In the genomic region with DNA sequence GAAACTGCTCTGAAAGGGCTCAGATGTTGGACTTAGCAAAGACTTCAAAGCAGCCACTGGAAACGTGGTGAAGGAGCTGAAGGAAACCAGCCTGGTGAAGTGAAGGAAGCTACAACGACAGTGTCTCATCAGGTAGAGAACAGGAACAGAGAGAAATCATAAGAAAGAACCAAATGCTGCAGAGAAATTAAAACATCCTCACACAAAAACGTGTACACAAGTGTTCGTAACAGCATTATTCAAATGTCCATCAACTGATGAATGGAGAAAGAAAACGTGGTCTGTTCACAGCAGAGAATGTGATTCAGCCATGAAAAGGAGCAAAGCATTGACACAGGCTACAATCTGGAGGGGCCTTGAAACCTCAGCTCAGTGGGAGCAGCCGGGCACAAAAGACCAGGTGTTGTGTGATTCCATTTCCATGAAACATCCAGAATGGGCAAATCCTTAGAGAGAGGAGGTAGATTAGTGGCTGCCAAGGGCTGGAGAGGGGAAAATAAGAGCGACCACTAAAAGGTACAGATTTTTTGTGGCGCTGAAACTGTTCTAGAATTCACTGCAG, we compare ENCODE assay signal across 28 cellular contexts. TPM values are rescaled to one million over a fixed set of nuclear protein-coding genes. Genes with fewer than 3 reads are reported as not detected.
"Had no signal": no experiment of that assay in that cellular context is flagged by ENCODE, and none has a peak within 500 bp of the region (broad histone marks: within the 10 kb centered on the region; RNA-seq: fewer than 3 reads in every experiment).

No MANE protein-coding gene starts in this region.

- H3K4me3 ChIP-seq: body of pancreas, esophagus squamous epithelium, gastroesophageal sphincter, lower lobe of right lung, mucosa of descending colon, ovary, prostate gland, spleen, thoracic aorta, upper lobe of left lung had no signal

- H3K27ac Mint-ChIP-seq: activated CD4-positive, alpha-beta T cell treated with anti-CD3 and anti-CD28 coated beads, Interleukin-2, amount 10 ng/mL, durations not matched to agents 7 days and 5 days; activated CD8-positive, alpha-beta memory T cell treated with anti-CD3 and anti-CD28 coated beads, Interleukin-2, amount 10 ng/mL, durations not matched to agents 7 days and 5 days; activated CD8-positive, alpha-beta T cell treated with anti-CD3 and anti-CD28 coated beads for 36 hours; activated naive CD8-positive, alpha-beta T cell treated with anti-CD3 and anti-CD28 coated beads, Interleukin-2, amount 50 U/mL, for 24 hours; activated T-helper 1 cell treated with anti-CD3 and anti-CD28 coated beads, Interleukin-12 subunit alpha, Interleukin-12 subunit beta, Interleukin-2, Interleukin-4 antibody, amounts not matched to agents 30 ng/mL and 10 ng/mL and 1 ng/mL, durations not matched to agents 14 hours and 24 hours and 36 hours had no signal

- H3K9me3 ChIP-seq: body of pancreas, esophagus squamous epithelium, gastroesophageal sphincter, lower lobe of right lung, mucosa of descending colon, ovary, prostate gland, thoracic aorta, upper lobe of left lung had no signal

- H3K36me3 ChIP-seq: ovary had no signal

- H3K4me3 Mint-ChIP-seq: activated CD4-positive, alpha-beta T cell treated with anti-CD3 and anti-CD28 coated beads, Interleukin-2, amount 10 ng/mL, durations not matched to agents 7 days and 5 days; activated CD8-positive, alpha-beta memory T cell treated with anti-CD3 and anti-CD28 coated beads, Interleukin-2, amount 10 ng/mL, durations not matched to agents 7 days and 5 days; activated CD8-positive, alpha-beta T cell treated with anti-CD3 and anti-CD28 coated beads for 36 hours; activated naive CD8-positive, alpha-beta T cell treated with anti-CD3 and anti-CD28 coated beads, Interleukin-2, amount 50 U/mL, for 24 hours; activated T-helper 1 cell treated with anti-CD3 and anti-CD28 coated beads, Interleukin-12 subunit alpha, Interleukin-12 subunit beta, Interleukin-2, Interleukin-4 antibody, amounts not matched to agents 30 ng/mL and 10 ng/mL and 1 ng/mL, durations not matched to agents 14 hours and 24 hours and 36 hours had no signal

- H3K27me3 ChIP-seq: body of pancreas, esophagus squamous epithelium, gastroesophageal sphincter, ovary, spleen, upper lobe of left lung had no signal

- ATAC-seq: activated CD8-positive, alpha-beta memory T cell treated with anti-CD3 and anti-CD28 coated beads, Interleukin-2, amount 10 ng/mL, durations not matched to agents 7 days and 5 days; activated CD8-positive, alpha-beta T cell treated with anti-CD3 and anti-CD28 coated beads for 36 hours; activated naive CD8-positive, alpha-beta T cell treated with anti-CD3 and anti-CD28 coated beads, Interleukin-2, amount 50 U/mL, for 24 hours; body of pancreas; gastroesophageal sphincter; lower lobe of right lung; mucosa of descending colon had no signal

- H3K27ac ChIP-seq: body of pancreas, esophagus squamous epithelium, gastroesophageal sphincter, lower lobe of right lung, ovary, prostate gland, spleen, thoracic aorta, upper lobe of left lung, WERI-Rb-1 had no signal

- DNase-seq: activated CD4-positive, alpha-beta T cell treated with anti-CD3 and anti-CD28 coated beads, Interleukin-2, amount 10 ng/mL, durations not matched to agents 7 days and 5 days; activated CD4-positive, CD25-positive, alpha-beta regulatory T cell treated with anti-CD3 and anti-CD28 coated beads, Interleukin-2, amount 50 U/mL, for 72 hours; activated CD8-positive, alpha-beta memory T cell treated with anti-CD3 and anti-CD28 coated beads, Interleukin-2, amount 10 ng/mL, durations not matched to agents 7 days and 5 days; activated CD8-positive, alpha-beta T cell treated with anti-CD3 and anti-CD28 coated beads for 36 hours; activated gamma-delta T cell; activated naive CD4-positive, alpha-beta T cell treated with anti-CD3 and anti-CD28 coated beads, Interleukin-2, amount 50 U/mL, for 16 hours; activated naive CD8-positive, alpha-beta T cell treated with anti-CD3 and anti-CD28 coated beads, Interleukin-2, amount 50 U/mL, for 24 hours; activated T-cell treated with anti-CD3 and anti-CD28 coated beads for 4 hours; body of pancreas; central memory CD4-positive, alpha-beta T cell; dermis blood vessel endothelial cell; effector memory CD4-positive, alpha-beta T cell; esophagus squamous epithelium; lower lobe of right lung; mesendoderm; mucosa of descending colon; ovary; spleen; stimulated activated CD4-positive, alpha-beta T cell treated with anti-CD3 and anti-CD28 coated beads, Interleukin-4, amount 100 ng/mL, for 1 hour; stimulated activated naive CD4-positive, alpha-beta T cell treated with Interleukin-2 at 50 U/mL for 16 hours; T-helper 1 cell; upper lobe of left lung; WERI-Rb-1 had no signal

- H3K36me3 Mint-ChIP-seq: activated CD8-positive, alpha-beta memory T cell treated with anti-CD3 and anti-CD28 coated beads, Interleukin-2, amount 10 ng/mL, durations not matched to agents 7 days and 5 days had no signal

- H3K4me1 Mint-ChIP-seq: activated CD4-positive, alpha-beta T cell treated with anti-CD3 and anti-CD28 coated beads, Interleukin-2, amount 10 ng/mL, durations not matched to agents 7 days and 5 days; activated naive CD8-positive, alpha-beta T cell treated with anti-CD3 and anti-CD28 coated beads, Interleukin-2, amount 50 U/mL, for 24 hours had no signal

- H3K9me3 Mint-ChIP-seq: activated CD4-positive, alpha-beta T cell treated with anti-CD3 and anti-CD28 coated beads, Interleukin-2, amount 10 ng/mL, durations not matched to agents 7 days and 5 days; activated CD8-positive, alpha-beta T cell treated with anti-CD3 and anti-CD28 coated beads for 36 hours; activated naive CD8-positive, alpha-beta T cell treated with anti-CD3 and anti-CD28 coated beads, Interleukin-2, amount 50 U/mL, for 24 hours; activated T-helper 1 cell treated with anti-CD3 and anti-CD28 coated beads, Interleukin-12 subunit alpha, Interleukin-12 subunit beta, Interleukin-2, Interleukin-4 antibody, amounts not matched to agents 30 ng/mL and 10 ng/mL and 1 ng/mL, durations not matched to agents 14 hours and 24 hours and 36 hours had no signal

- H3K4me1 ChIP-seq: body of pancreas, esophagus squamous epithelium, gastroesophageal sphincter, lower lobe of right lung, prostate gland, spleen, upper lobe of left lung had no signal

- H3K27me3 Mint-ChIP-seq: activated CD4-positive, alpha-beta T cell treated with anti-CD3 and anti-CD28 coated beads, Interleukin-2, amount 10 ng/mL, durations not matched to agents 7 days and 5 days; activated CD8-positive, alpha-beta memory T cell treated with anti-CD3 and anti-CD28 coated beads, Interleukin-2, amount 10 ng/mL, durations not matched to agents 7 days and 5 days; activated CD8-positive, alpha-beta T cell treated with anti-CD3 and anti-CD28 coated beads for 36 hours; activated naive CD8-positive, alpha-beta T cell treated with anti-CD3 and anti-CD28 coated beads, Interleukin-2, amount 50 U/mL, for 24 hours had no signal

RNA-seq across cellular contexts. Expression of a gene that starts 51.5 kb away (rescaled TPM):
- polyA plus RNA-seq: neural cell had no signal
